Comparison of ENCODE assay signal across 1 cellular context in the genomic region with DNA sequence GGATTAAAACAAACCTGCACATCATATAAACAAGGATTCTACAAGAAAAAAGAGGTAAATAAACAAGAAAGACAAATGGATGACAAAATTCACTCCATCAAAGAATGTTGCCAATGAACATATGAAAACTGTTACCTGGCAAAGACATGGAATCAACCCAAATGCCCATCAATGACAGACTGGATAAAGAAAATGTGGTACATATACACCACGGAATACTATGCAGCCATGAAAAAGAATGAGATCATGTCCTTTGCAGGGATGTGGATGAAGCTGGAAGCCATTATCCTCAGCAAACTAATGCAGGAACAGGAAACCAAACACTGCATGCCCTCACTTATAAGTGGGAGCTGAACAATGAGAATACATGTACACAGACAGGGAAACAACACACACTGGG.
TF ChIP-seq lines count a peak whose summit lies in the region.

No MANE protein-coding gene starts in this region.

TF ChIP-seq in HEK293, 187 proteins besides CTCF, POLR2A, EP300 and RAD21:
- TF ChIP-seq, protein P1, sequence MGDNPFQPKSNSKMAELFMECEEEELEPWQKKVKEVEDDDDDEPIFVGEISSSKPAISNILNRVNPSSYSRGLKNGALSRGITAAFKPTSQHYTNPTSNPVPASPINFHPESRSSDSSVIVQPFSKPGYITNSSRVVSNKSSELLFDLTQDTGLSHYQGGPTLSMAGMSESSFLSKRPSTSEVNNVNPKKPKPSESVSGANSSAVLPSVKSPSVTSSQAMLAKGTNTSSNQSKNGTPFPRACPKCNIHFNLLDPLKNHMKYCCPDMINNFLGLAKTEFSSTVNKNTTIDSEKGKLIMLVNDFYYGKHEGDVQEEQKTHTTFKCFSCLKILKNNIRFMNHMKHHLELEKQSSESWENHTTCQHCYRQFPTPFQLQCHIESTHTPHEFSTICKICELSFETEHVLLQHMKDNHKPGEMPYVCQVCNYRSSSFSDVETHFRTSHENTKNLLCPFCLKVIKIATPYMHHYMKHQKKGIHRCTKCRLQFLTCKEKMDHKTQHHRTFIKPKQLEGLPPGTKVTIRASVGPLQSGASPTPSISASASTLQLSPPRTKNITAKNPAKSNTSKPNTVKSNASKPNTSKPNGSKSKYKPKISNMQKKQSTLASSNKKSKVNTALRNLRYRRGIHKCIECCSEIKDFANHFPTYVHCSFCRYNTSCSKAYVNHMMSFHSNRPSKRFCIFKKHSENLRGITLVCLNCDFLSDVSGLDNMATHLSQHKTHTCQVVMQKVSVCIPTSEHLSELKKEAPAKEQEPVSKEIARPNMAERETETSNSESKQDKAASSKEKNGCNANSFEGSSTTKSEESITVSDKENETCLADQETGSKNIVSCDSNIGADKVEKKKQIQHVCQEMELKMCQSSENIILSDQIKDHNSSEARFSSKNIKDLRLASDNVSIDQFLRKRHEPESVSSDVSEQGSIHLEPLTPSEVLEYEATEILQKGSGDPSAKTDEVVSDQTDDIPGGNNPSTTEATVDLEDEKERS (tag by site-specific recombination; IDR thresholded peaks at IDR 0.05): peak; percentile 65; the same call in 1 of the 2 replicates
- peak; percentile 84 for TF ChIP-seq ZNF146 (tag by site-specific recombination; IDR thresholded peaks at IDR 0.05)
